In the genomic region with DNA sequence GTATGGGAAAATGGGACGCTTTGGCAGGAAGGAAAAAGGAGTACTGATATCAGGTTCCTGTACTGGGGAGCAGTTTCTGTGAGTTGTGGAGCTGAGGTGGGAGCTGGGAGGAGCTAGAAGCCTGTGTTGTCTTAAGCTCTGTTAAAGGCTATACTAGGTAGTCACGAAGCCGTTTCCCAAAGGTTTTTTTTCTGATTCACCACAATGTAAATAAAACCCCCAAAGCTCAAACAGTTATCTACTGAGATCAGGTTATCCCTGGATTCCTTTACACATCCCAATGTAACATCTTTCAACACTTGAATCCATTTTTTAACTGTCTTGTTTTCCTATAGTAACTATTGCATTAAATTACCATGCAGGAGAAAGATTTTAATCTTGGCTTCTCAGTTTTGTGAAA, we compare ENCODE assay signal across 17 cellular contexts.
A peak's percentile ranks its signal among the peaks of the same experiment; 100 is the strongest.
DNase-seq lines count a peak whose midpoint lies in the region; ATAC-seq, FAIRE-seq and TF ChIP-seq lines count a peak whose summit lies in the region.
"Had no signal": no experiment of that assay in that cellular context is flagged by ENCODE, and none has a peak within 500 bp of the region (broad histone marks: within the 10 kb centered on the region; RNA-seq: fewer than 3 reads in every experiment).

No MANE protein-coding gene starts in this region.

- TF ChIP-seq CTCF in A549 (IDR thresholded peaks at IDR 0.05) (no peak), astrocyte (IDR thresholded peaks at IDR 0.05; ENCODE audit: insufficient read depth, low read depth, low read length) (no peak), HFFc6 (IDR thresholded peaks at IDR 0.05) (no peak)

- H2AFZ ChIP-seq in astrocyte (ENCODE audit: low read depth, low read length): no peak overlapping the region

- peak in 1 of 2 experiments; percentile 36 for DNase-seq in A549 (ENCODE audit: low read depth in 1 of 2, low spot score in 1 of 2)
- DNase-seq in HK-2 (ENCODE audit: unreplicated experiment): peak; percentile 35
- DNase-seq in astrocyte (ENCODE audit: low read depth): no peak
- DNase-seq in kidney glomerular epithelial cell (lab: John Stamatoyannopoulos, UW): peak; percentile 68
- no peak for DNase-seq in activated CD4-positive, alpha-beta T cell treated with anti-CD3 and anti-CD28 coated beads, Interleukin-2, amount 50 U/mL, for 48 hours
- DNase-seq in retina: no peak
- DNase-seq in HFFc6: no peak
- DNase-seq: DMS153, HCEC 1CT, NCI-H1105, NCI-H1694, NCI-H524, SHP77 had no signal

- no peak overlapping the region for H3K9ac ChIP-seq in astrocyte (ENCODE audit: low read length)
- H3K9ac ChIP-seq: KMS-11 had no signal

- no peak for TF ChIP-seq EP300 in A549 (IDR thresholded peaks at IDR 0.05)

- FAIRE-seq in A549 (lab: Jason Lieb, UNC) (no peak), astrocyte (lab: Jason Lieb, UNC) (no peak)

- CTCF ChIA-PET in A549 (lab: Yijun Ruan, JAX): interaction anchor here (0.6 kb wide), 1 partner anchor 102 kb away, joined by 3 read pairs; no protein-coding TSS in a partner anchor

- no peaks in the 10 kb centered on the region for H4K20me1 ChIP-seq in astrocyte (ENCODE audit: insufficient read depth, low read length)

- H3K9me3 Mint-ChIP-seq in astrocyte (ENCODE audit: unreplicated experiment) (no peaks in the 10 kb centered on the region), HFFc6 (peaks cover 3% of the 10 kb centered on the region; the same call in 1 of the 2 replicates)

- H3K4me3 Mint-ChIP-seq in astrocyte (ENCODE audit: unreplicated experiment) (no peak overlapping the region), HFFc6 (no peak overlapping the region)

- no peaks in the 10 kb centered on the region for H3K36me3 ChIP-seq in astrocyte (ENCODE audit: insufficient read depth, low read length)

- 7% methylated on average over 3 of the region's 3 CpGs for WGBS in A549 (ENCODE audit: missing lambda C conversion rate)

- H3K27ac ChIP-seq in A549: no peak overlapping the region
- H3K27ac ChIP-seq in astrocyte (ENCODE audit: low read depth, low read length): no peak overlapping the region
- H3K27ac ChIP-seq: C4-2B, KMS-11 had no signal

- H3K27me3 Mint-ChIP-seq in astrocyte (ENCODE audit: low read depth, unreplicated experiment) (no peaks in the 10 kb centered on the region), HFFc6 (ENCODE audit: insufficient read depth) (peaks cover 2% of the 10 kb centered on the region)

- no peak for TF ChIP-seq RAD21 in A549 (conservative IDR thresholded peaks at IDR 0.05 in 1 of 2, IDR thresholded peaks at IDR 0.05 in 1 of 2)

- H3K4me3 ChIP-seq in A549 (no peak overlapping the region), astrocyte (ENCODE audit: insufficient read depth, low read depth, low read length) (no peak overlapping the region)

- H3K9me3 ChIP-seq in A549 (no peaks in the 10 kb centered on the region), astrocyte (ENCODE audit: insufficient read depth, low read depth, low read length) (no peaks in the 10 kb centered on the region)

- H3K27me3 ChIP-seq in astrocyte (ENCODE audit: insufficient read depth, low read length): no peaks in the 10 kb centered on the region

- H3K4me1 Mint-ChIP-seq in astrocyte (ENCODE audit: low read depth, unreplicated experiment): peaks cover 12% of the 10 kb centered on the region
- H3K4me1 Mint-ChIP-seq in HFFc6 (ENCODE audit: low read depth): no peaks in the 10 kb centered on the region; the same call in 1 of the 2 replicates

- H3K36me3 Mint-ChIP-seq in astrocyte (ENCODE audit: low read depth, unreplicated experiment) (no peaks in the 10 kb centered on the region), HFFc6 (ENCODE audit: low read depth) (no peaks in the 10 kb centered on the region)

- no peaks in the 10 kb centered on the region for H3K4me1 ChIP-seq in A549
- H3K4me1 ChIP-seq in astrocyte (ENCODE audit: insufficient read depth, low read length): peaks cover 11% of the 10 kb centered on the region

- ATAC-seq in A549: peak; percentile 54 to 79
- ATAC-seq in HG03432 (IDR thresholded peaks at IDR 0.05; ENCODE audit: unreplicated experiment): no peak
- ATAC-seq: Panc1 had no signal

- H3K79me2 ChIP-seq in astrocyte (ENCODE audit: insufficient read depth, low read length): no peaks in the 10 kb centered on the region

- POLR2A ChIA-PET in A549 (lab: Yijun Ruan, JAX): no interaction called here

- no peak for TF ChIP-seq POLR2A in A549 (IDR thresholded peaks at IDR 0.05; ENCODE audit: low read length)

- 0 out of 3 replicates have a peak overlapping the region, but pooled peaks have one; percentile 10 for H3K4me2 ChIP-seq in A549
- no peak overlapping the region for H3K4me2 ChIP-seq in astrocyte (ENCODE audit: low read length)
- H3K4me2 ChIP-seq: KMS-11 had no signal

- H3K27ac Mint-ChIP-seq in astrocyte (ENCODE audit: unreplicated experiment) (peak overlapping the region; percentile 77), HFFc6 (no peak overlapping the region)

TF ChIP-seq in A549, 52 proteins besides CTCF, POLR2A, EP300 and RAD21:
- TF ChIP-seq SREBF2 (IDR thresholded peaks at IDR 0.05): no peak
- no peak for TF ChIP-seq POLR2AphosphoS2 (conservative IDR thresholded peaks at IDR 0.05; ENCODE audit: low read length)
- TF ChIP-seq KDM5A (IDR thresholded peaks at IDR 0.05): no peak
- TF ChIP-seq, protein P1, sequence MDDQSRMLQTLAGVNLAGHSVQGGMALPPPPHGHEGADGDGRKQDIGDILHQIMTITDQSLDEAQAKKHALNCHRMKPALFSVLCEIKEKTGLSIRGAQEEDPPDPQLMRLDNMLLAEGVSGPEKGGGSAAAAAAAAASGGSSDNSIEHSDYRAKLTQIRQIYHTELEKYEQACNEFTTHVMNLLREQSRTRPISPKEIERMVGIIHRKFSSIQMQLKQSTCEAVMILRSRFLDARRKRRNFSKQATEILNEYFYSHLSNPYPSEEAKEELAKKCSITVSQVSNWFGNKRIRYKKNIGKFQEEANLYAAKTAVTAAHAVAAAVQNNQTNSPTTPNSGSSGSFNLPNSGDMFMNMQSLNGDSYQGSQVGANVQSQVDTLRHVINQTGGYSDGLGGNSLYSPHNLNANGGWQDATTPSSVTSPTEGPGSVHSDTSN (IDR thresholded peaks at IDR 0.05): no peak
- TF ChIP-seq E2F6 (IDR thresholded peaks at IDR 0.05; ENCODE audit: borderline replicate concordance, low read depth): no peak
- TF ChIP-seq GATA3 (IDR thresholded peaks at IDR 0.05; ENCODE audit: borderline replicate concordance): no peak
- TF ChIP-seq, protein P2, sequence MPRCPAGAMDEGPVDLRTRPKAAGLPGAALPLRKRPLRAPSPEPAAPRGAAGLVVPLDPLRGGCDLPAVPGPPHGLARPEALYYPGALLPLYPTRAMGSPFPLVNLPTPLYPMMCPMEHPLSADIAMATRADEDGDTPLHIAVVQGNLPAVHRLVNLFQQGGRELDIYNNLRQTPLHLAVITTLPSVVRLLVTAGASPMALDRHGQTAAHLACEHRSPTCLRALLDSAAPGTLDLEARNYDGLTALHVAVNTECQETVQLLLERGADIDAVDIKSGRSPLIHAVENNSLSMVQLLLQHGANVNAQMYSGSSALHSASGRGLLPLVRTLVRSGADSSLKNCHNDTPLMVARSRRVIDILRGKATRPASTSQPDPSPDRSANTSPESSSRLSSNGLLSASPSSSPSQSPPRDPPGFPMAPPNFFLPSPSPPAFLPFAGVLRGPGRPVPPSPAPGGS (IDR thresholded peaks at IDR 0.05): no peak
- TF ChIP-seq JUNB (IDR thresholded peaks at IDR 0.05): no peak
- no peak for TF ChIP-seq EHMT2 (IDR thresholded peaks at IDR 0.05; ENCODE audit: low read depth)
- no peak for TF ChIP-seq HOXB5 (CRISPR knock-in tag; IDR thresholded peaks at IDR 0.05)
- no peak for TF ChIP-seq KDM1A (IDR thresholded peaks at IDR 0.05; ENCODE audit: low read depth)
- no peak for TF ChIP-seq NFE2L2 (conservative IDR thresholded peaks at IDR 0.05; ENCODE audit: low read length)
- TF ChIP-seq CHD2 (IDR thresholded peaks at IDR 0.05; ENCODE audit: low read length, partially characterized antibody): no peak
- no peak for TF ChIP-seq CEBPB (IDR thresholded peaks at IDR 0.05)
- no peak for TF ChIP-seq HMGXB4 (CRISPR knock-in tag; IDR thresholded peaks at IDR 0.05; ENCODE audit: borderline replicate concordance)
- TF ChIP-seq FOSB (CRISPR knock-in tag; IDR thresholded peaks at IDR 0.05): no peak
- TF ChIP-seq HEYL (CRISPR knock-in tag; IDR thresholded peaks at IDR 0.05): no peak

Comparison
In these comparisons a context has a peak if more than half of its experiments do, and no peak if none do; other contexts are left out.
1. DNase-seq: peak in HK-2 (single experiment) and kidney glomerular epithelial cell (single experiment); none in astrocyte (single experiment), activated CD4-positive, alpha-beta T cell treated with anti-CD3 and anti-CD28 coated beads, Interleukin-2, amount 50 U/mL, for 48 hours (0 of 2), retina (single experiment) and HFFc6 (single experiment).